In genomic region chr11:64358907-64359711, GRCh38 we compare ENCODE assay signal across 8 cellular contexts. TPM values are rescaled to one million over a fixed set of nuclear protein-coding genes. Genes with fewer than 3 reads are reported as not detected.
DNase-seq lines count a peak whose midpoint lies in the region; ATAC-seq and TF ChIP-seq lines count a peak whose summit lies in the region.

Gene RPS6KA4 (plus strand): TSS chr11:64359162. CDS start chr11:64359236, 74 bp downstream.

- WGBS in liver, result 2% methylated on average over 70 of the region's 70 CpGs

- H3K4me3 ChIP-seq in MG63, result peak within 1 kb of the TSS; percentile 88
- H3K4me3 ChIP-seq in liver (ENCODE audit: low read depth in 1 of 3, low read length in 3 of 3), result peak within 1 kb of the TSS; percentile 84 to 92 (median 88)

- no peak for TF ChIP-seq RAD21 in liver (IDR thresholded peaks at IDR 0.05)

- peak; percentile 69 for ATAC-seq in CD4-positive, alpha-beta T cell (ENCODE audit: poor library complexity)
- peak; percentile 75 for ATAC-seq in GM19351 (IDR thresholded peaks at IDR 0.05; ENCODE audit: unreplicated experiment)

- no peak within 1 kb of the TSS for H3K27ac ChIP-seq in CD4-positive, alpha-beta T cell (ENCODE audit: low read depth, low read length)
- H3K27ac ChIP-seq in liver (ENCODE audit: low read depth in 1 of 2, low read length in 2 of 2), result peak within 1 kb of the TSS; percentile 69 to 79

- H3K9me3 ChIP-seq in CD4-positive, alpha-beta T cell (ENCODE audit: control insufficient read depth, low read length), result no peaks in the 10 kb centered on the region
- H3K9me3 ChIP-seq in MG63 (no peaks in the 10 kb centered on the region), liver (ENCODE audit: control insufficient read depth in 4 of 4, low read length in 3 of 4) (no peaks in the 10 kb centered on the region)

- peak in 4 of 10 experiments; percentile 35 to 58 (median 47) for DNase-seq in CD4-positive, alpha-beta T cell
- DNase-seq in MG63 (peak; percentile 74), NCI-H1436 (lab: John Stamatoyannopoulos, UW) (no peak)
- peak; percentile 39 for DNase-seq in activated CD4-positive, alpha-beta T cell treated with anti-CD3 and anti-CD28 coated beads, Interleukin-2, amount 50 U/mL, for 1 hour
- peak; percentile 26 for DNase-seq in effector CD4-positive, alpha-beta T cell
- peak; percentile 65 for DNase-seq in stimulated activated CD4-positive, alpha-beta T cell treated with anti-CD3 and anti-CD28 coated beads, Interleukin-4, amount 100 ng/mL, for 1 hour

- peak within 1 kb of the TSS; percentile 67 to 99 for H3K9ac ChIP-seq in liver (ENCODE audit: low read depth in 1 of 2, low read length in 2 of 2)

- H3K27ac Mint-ChIP-seq in CD4-positive, alpha-beta T cell, result peak within 1 kb of the TSS; percentile 5

- intact Hi-C loops in CD4-positive, alpha-beta T cell (cut with DNase I, micrococcal nuclease), result loop anchor here (1.0 to 5.0 kb wide), 2 partner anchors 41 to 42 kb away; partner anchors contain the start of genes PRDX5 (in 2 of the 2) and TRMT112 (in 1 of the 2)

- peaks cover 25% of the 10 kb centered on the region for H3K4me1 Mint-ChIP-seq in CD4-positive, alpha-beta T cell (ENCODE audit: low read depth)

- POLR2A ChIA-PET in CD4-positive, alpha-beta T cell (lab: Charles Lee), result interaction anchor here (0.8 to 6.3 kb wide), 6 partner anchors 17 to 759 kb away, joined by 3 to 45 read pairs (median 3); partner anchors contain the start of genes CCDC88B, PRDX5, TRMT112 and ZNHIT2

- H3K27me3 ChIP-seq in CD4-positive, alpha-beta T cell (ENCODE audit: control insufficient read depth, insufficient read depth, low read length), result no peaks in the 10 kb centered on the region
- H3K27me3 ChIP-seq in MG63, result no peaks in the 10 kb centered on the region
- no peaks in the 10 kb centered on the region for H3K27me3 ChIP-seq in liver (ENCODE audit: control insufficient read depth in 4 of 4, insufficient read depth in 4 of 4, low read length in 3 of 4)

- H3K36me3 Mint-ChIP-seq in CD4-positive, alpha-beta T cell (ENCODE audit: low read depth), result peaks cover 41% of the 10 kb centered on the region

- no peak for TF ChIP-seq CTCF in CD4-positive, alpha-beta T cell (IDR thresholded peaks at IDR 0.05)
- TF ChIP-seq CTCF in liver (IDR thresholded peaks at IDR 0.05; ENCODE audit: low read depth, low read length, missing input control), result peak; percentile 4

- CTCF ChIA-PET in CD4-positive, alpha-beta T cell (lab: Charles Lee), result no interaction called here

- H3K27me3 Mint-ChIP-seq in CD4-positive, alpha-beta T cell, result no peaks in the 10 kb centered on the region

- H3K36me3 ChIP-seq in MG63 (peaks cover 25% of the 10 kb centered on the region), liver (ENCODE audit: control insufficient read depth in 4 of 4, insufficient read depth in 3 of 4, low read depth in 1 of 4, low read length in 3 of 4) (peaks cover 4 to 24% (median 15%) of the 10 kb centered on the region in 4 donors)

- H3K4me3 Mint-ChIP-seq in CD4-positive, alpha-beta T cell, result peak within 1 kb of the TSS; percentile 93

- peaks cover 9 to 32% (median 21%) of the 10 kb centered on the region in 4 donors for H3K4me1 ChIP-seq in liver (ENCODE audit: control insufficient read depth in 4 of 4, insufficient read depth in 4 of 4, low read length in 3 of 4)

- no peaks in the 10 kb centered on the region for H3K9me3 Mint-ChIP-seq in CD4-positive, alpha-beta T cell

TF ChIP-seq in liver, 16 proteins besides CTCF, POLR2A, EP300 and RAD21:
- TF ChIP-seq REST (IDR thresholded peaks at IDR 0.05) (no peak), SP1 (IDR thresholded peaks at IDR 0.05) (no peak), HNF4A (conservative IDR thresholded peaks at IDR 0.05) (no peak), NR2F2 (IDR thresholded peaks at IDR 0.05) (no peak), MAX (IDR thresholded peaks at IDR 0.05) (no peak), HNF4G (IDR thresholded peaks at IDR 0.05) (no peak), FOXA2 (IDR thresholded peaks at IDR 0.05) (no peak), RXRA (IDR thresholded peaks at IDR 0.05) (no peak), EGR1 (IDR thresholded peaks at IDR 0.05; ENCODE audit: low read depth in 2 of 2) (no peak), JUND (IDR thresholded peaks at IDR 0.05) (no peak), GABPA (IDR thresholded peaks at IDR 0.05 in 1 of 2, conservative IDR thresholded peaks at IDR 0.05 in 1 of 2) (no peak), TAF1 (conservative IDR thresholded peaks at IDR 0.05) (no peak), YY1 (IDR thresholded peaks at IDR 0.05) (no peak)
- TF ChIP-seq, protein P1, sequence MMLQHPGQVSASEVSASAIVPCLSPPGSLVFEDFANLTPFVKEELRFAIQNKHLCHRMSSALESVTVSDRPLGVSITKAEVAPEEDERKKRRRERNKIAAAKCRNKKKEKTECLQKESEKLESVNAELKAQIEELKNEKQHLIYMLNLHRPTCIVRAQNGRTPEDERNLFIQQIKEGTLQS (IDR thresholded peaks at IDR 0.05), result no peak
- TF ChIP-seq, protein P2, sequence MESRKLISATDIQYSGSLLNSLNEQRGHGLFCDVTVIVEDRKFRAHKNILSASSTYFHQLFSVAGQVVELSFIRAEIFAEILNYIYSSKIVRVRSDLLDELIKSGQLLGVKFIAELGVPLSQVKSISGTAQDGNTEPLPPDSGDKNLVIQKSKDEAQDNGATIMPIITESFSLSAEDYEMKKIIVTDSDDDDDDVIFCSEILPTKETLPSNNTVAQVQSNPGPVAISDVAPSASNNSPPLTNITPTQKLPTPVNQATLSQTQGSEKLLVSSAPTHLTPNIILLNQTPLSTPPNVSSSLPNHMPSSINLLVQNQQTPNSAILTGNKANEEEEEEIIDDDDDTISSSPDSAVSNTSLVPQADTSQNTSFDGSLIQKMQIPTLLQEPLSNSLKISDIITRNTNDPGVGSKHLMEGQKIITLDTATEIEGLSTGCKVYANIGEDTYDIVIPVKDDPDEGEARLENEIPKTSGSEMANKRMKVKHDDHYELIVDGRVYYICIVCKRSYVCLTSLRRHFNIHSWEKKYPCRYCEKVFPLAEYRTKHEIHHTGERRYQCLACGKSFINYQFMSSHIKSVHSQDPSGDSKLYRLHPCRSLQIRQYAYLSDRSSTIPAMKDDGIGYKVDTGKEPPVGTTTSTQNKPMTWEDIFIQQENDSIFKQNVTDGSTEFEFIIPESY (IDR thresholded peaks at IDR 0.05), result no peak

RNA-seq across cellular contexts. Expression of gene RPS6KA4, which starts in this region (rescaled TPM):
- total RNA-seq in CD4-positive, alpha-beta T cell, result 1 to 10 TPM; 7.3 to 9.2 TPM
- total RNA-seq in MG63 (2014; rRNA removed; shearing (Covaris generic); ENCODE audit: low replicate concordance), result 73.7 and 94.2 TPM in 2 replicates
- total RNA-seq in liver, result 10 to 100 TPM; 10.8 to 13.5 TPM
- 1 to 10 TPM; 2.0 to 9.1 TPM for polyA plus RNA-seq in liver
